8 cellular contexts compared by ENCODE assay signal in the genomic region with DNA sequence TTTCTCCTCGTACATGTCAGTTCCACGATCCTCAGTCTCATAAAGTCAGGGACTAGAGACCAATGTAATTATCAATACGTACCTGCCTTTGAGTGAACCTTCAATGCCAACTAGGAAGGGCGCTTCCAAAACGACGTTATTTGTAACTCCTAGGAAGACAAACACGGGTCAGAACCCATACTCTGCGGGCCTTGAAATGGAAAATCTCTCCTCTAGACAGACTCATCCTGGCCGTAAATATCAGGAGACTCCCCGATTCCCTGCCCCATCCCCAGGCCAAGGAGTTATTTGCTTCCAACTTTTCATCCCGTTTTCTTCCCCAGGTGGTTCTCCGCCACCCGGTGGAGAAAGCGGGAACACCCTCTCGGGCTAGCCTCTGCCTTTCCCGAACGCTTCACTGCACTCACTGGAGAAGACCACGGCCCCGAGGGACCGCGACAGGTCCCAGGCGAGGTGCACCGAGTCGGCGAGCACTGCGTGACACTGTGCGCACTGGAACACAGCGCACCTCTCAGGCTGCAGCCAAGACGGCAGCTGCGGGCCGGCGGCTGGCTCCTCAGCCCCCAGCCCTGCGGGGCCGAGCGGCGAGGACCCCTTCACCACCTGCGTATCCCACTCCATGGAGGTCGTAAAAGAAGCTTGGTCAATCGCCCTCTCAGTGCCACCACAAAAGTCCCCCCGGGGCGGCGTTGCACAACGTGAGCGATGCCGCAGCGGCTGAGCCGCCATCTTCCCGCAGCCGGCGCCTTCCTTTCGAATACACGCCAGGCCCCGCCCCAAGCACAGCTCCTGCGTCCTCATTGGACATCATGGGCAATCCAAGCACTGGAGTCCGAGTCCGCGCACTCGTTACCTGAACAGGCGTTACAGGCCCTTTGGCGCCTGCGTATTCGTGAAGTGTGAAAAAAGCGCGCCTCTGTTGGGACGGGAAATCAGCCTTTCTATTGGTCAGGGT. TPM values are rescaled to one million over a fixed set of nuclear protein-coding genes. Genes with fewer than 3 reads are reported as not detected.
DNase-seq lines count a peak whose midpoint lies in the region; ATAC-seq and TF ChIP-seq lines count a peak whose summit lies in the region.

A gene (minus strand): TSS at position 759 of the 955 bp plus-strand sequence. CDS start 30 bp downstream, at position 729.

- peak within 1 kb of the TSS; percentile 96 to 100 (median 99) for H3K4me3 Mint-ChIP-seq in immature natural killer cell

- H3K9me3 ChIP-seq in WERI-Rb-1 (ENCODE audit: severe bottlenecking), result no peaks in the 10 kb centered on the region

- H3K4me3 ChIP-seq in WERI-Rb-1 (ENCODE audit: low read depth, low read length), result peak within 1 kb of the TSS; percentile 91
- peak within 1 kb of the TSS; percentile 85 to 100 for H3K4me3 ChIP-seq in cardiac fibroblast (replicated peaks in 1 of 2; ENCODE audit: low read depth in 2 of 2, low read length in 2 of 2)

- peaks cover 41% of the 10 kb centered on the region for H3K36me3 ChIP-seq in WERI-Rb-1

- DNase-seq in AG08395 (ENCODE audit: low spot score) (peak; percentile 100), NCI-H2196 treated with DMSO at 0.1 percent for 48 hours (lab: John Stamatoyannopoulos, UW; ENCODE audit: unreplicated experiment) (peak; percentile 92), WERI-Rb-1 (peak; percentile 99), cardiac fibroblast (ENCODE audit: low read depth in 2 of 2) (peak; percentile 100), immature natural killer cell (peak; percentile 97)
- DNase-seq in stimulated activated CD4-positive, alpha-beta T cell treated with anti-CD3 and anti-CD28 coated beads, Interleukin-12 subunit alpha, Interleukin-12 subunit beta, amount 100 ng/mL, for 24 hours (ENCODE audit: low read depth in 2 of 2), result peak; percentile 96 to 97

- peak; percentile 67 for TF ChIP-seq CTCF in WERI-Rb-1 (IDR thresholded peaks at IDR 0.05; ENCODE audit: low read depth, low read length)
- peak; percentile 77 for TF ChIP-seq CTCF in cardiac fibroblast (IDR thresholded peaks at IDR 0.05; ENCODE audit: low read depth, low read length)

- peaks cover 29 to 34% of the 10 kb centered on the region in 2 donors for H3K4me1 Mint-ChIP-seq in immature natural killer cell

- H3K27ac ChIP-seq in WERI-Rb-1, result peak within 1 kb of the TSS; percentile 96

- H3K27ac Mint-ChIP-seq in immature natural killer cell, result peak within 1 kb of the TSS; percentile 89 to 98 (median 94)

- H3K27me3 ChIP-seq in WERI-Rb-1 (ENCODE audit: insufficient read depth, low read depth, severe bottlenecking), result no peaks in the 10 kb centered on the region

- ATAC-seq in GM18873 (IDR thresholded peaks at IDR 0.05; ENCODE audit: low FRiP score, unreplicated experiment), result peak; percentile 78
- peak; percentile 79 for ATAC-seq in HG03139 (IDR thresholded peaks at IDR 0.05; ENCODE audit: unreplicated experiment)

- H3K36me3 Mint-ChIP-seq in immature natural killer cell, result no peaks in the 10 kb centered on the region

- H3K9me3 Mint-ChIP-seq in immature natural killer cell, result no peaks in the 10 kb centered on the region

- H3K27me3 Mint-ChIP-seq in immature natural killer cell (ENCODE audit: low read depth in 3 of 3), result peaks cover 0 to 8% (median 3%) of the 10 kb centered on the region in 3 donors

RNA-seq across cellular contexts. Expression of the gene that starts here (rescaled TPM):
- 1 to 10 TPM in 1 of 3 donors, under 1 TPM in 2; 0.35 to 2.4 (median 0.44) TPM for polyA plus RNA-seq in immature natural killer cell

Comparison
In these comparisons a context has a peak if more than half of its experiments do, and no peak if none do; other contexts are left out.
1. Peak in every context shown above with its lines: DNase-seq, ATAC-seq, H3K4me3 ChIP-seq and H3K27ac ChIP-seq.